Comparison of ENCODE assay signal across 16 cellular contexts in the genomic region with DNA sequence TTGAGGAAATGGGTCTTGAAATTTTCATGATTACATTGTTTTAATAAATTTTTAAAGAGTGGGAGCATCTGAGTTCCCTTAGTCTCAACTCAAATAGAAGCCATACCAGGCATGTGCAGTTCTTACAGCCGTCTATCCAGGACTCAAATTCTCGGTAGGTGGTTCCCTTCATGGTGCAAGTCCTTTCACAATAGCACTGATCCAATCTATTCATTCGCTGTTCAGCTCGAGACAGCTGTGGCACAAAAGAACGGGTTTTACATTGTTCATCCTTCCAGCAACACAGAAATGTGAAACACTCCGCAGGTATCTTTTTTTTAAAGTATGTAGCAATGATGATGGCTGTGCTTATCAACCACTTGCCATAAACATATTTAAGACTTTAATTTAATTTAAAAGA.
A peak's percentile ranks its signal among the peaks of the same experiment; 100 is the strongest.
DNase-seq lines count a peak whose midpoint lies in the region; ATAC-seq and TF ChIP-seq lines count a peak whose summit lies in the region.
"Had no signal": no experiment of that assay in that cellular context is flagged by ENCODE, and none has a peak within 500 bp of the region (broad histone marks: within the 10 kb centered on the region; RNA-seq: fewer than 3 reads in every experiment).

No MANE protein-coding gene starts in this region.

- intact Hi-C loops in MCF 10A (cut with micrococcal nuclease) = loop anchor here (10.0 kb wide), 1 partner anchor 761 kb away; no protein-coding TSS in a partner anchor

- H3K4me3 ChIP-seq in HAP-1 (no peak overlapping the region), neural progenitor cell (peak overlapping the region; percentile 20)
- no peak overlapping the region for H3K4me3 ChIP-seq in effector memory CD4-positive, alpha-beta T cell (ENCODE audit: insufficient read depth, low read depth, low read length, poor library complexity, severe bottlenecking)

- H3K27me3 ChIP-seq in HAP-1 (ENCODE audit: low read depth) (no peaks in the 10 kb centered on the region), neural progenitor cell (no peaks in the 10 kb centered on the region)
- H3K27me3 ChIP-seq in effector memory CD4-positive, alpha-beta T cell (replicated peaks; ENCODE audit: control insufficient read depth, insufficient read depth, low read length, poor library complexity, severe bottlenecking) = no peaks in the 10 kb centered on the region

- peaks cover 11% of the 10 kb centered on the region for H3F3A ChIP-seq in neural progenitor cell (ENCODE audit: low read depth)

- H3K4me3 Mint-ChIP-seq in brain (no peak overlapping the region), neural progenitor cell (peak overlapping the region; percentile 58), MCF 10A (ENCODE audit: unreplicated experiment) (no peak overlapping the region)
- H3K4me3 Mint-ChIP-seq: CD4-positive, alpha-beta memory T cell; IgD-negative memory B cell had no signal

- H3K79me2 ChIP-seq in neural progenitor cell (ENCODE audit: low read depth) = no peaks in the 10 kb centered on the region

- peak overlapping the region; percentile 85 for H3K27ac ChIP-seq in neural progenitor cell
- H3K27ac ChIP-seq in effector memory CD4-positive, alpha-beta T cell (ENCODE audit: insufficient read depth, low read length, poor library complexity, severe bottlenecking) = no peak overlapping the region
- H3K27ac ChIP-seq: C4-2B had no signal

- no TSS peak for BruUV-seq in MCF 10A (replicated peaks; lab: Mats Ljungman, UMichigan)

- H3K9me3 ChIP-seq in HAP-1 = no peaks in the 10 kb centered on the region
- H3K9me3 ChIP-seq in neural progenitor cell (ENCODE audit: low read depth) = no peaks in the 10 kb centered on the region
- no peaks in the 10 kb centered on the region for H3K9me3 ChIP-seq in effector memory CD4-positive, alpha-beta T cell (ENCODE audit: control insufficient read depth, low read length)

- no peaks in the 10 kb centered on the region for H3K36me3 ChIP-seq in HAP-1 (replicated peaks)
- peaks cover 20% of the 10 kb centered on the region for H3K36me3 ChIP-seq in neural progenitor cell
- H3K36me3 ChIP-seq in effector memory CD4-positive, alpha-beta T cell (ENCODE audit: control insufficient read depth, insufficient read depth, low read length) = peaks cover 4% of the 10 kb centered on the region

- DNase-seq in HAP-1 (ENCODE audit: low spot score in 2 of 2) = peak; percentile 32 to 55
- DNase-seq in neural progenitor cell (ENCODE audit: low spot score) = peak; percentile 91
- DNase-seq in effector memory CD4-positive, alpha-beta T cell = no peak
- no peak for DNase-seq in MCF 10A (ENCODE audit: unreplicated experiment)
- DNase-seq: AML-193; Calu3; CD4-positive, alpha-beta memory T cell; DMS79 treated with DMSO at 0.1 percent for 48 hours; GF-D8; GOT3; H7 had no signal

- POLR2A ChIA-PET in MCF 10A (lab: Yijun Ruan, JAX) = interaction anchor here (0.6 kb wide), 1 partner anchor 313 kb away, joined by 4 read pairs; no protein-coding TSS in a partner anchor

- peaks cover 17% of the 10 kb centered on the region for H3K4me1 Mint-ChIP-seq in brain
- H3K4me1 Mint-ChIP-seq in neural progenitor cell = peaks cover 35% of the 10 kb centered on the region
- H3K4me1 Mint-ChIP-seq in MCF 10A (ENCODE audit: insufficient read depth, unreplicated experiment) = no peaks in the 10 kb centered on the region
- H3K4me1 Mint-ChIP-seq: IgD-negative memory B cell had no signal

- CTCF ChIA-PET in MCF 10A (lab: Yijun Ruan, JAX) = interaction anchor here (1.7 kb wide), 1 partner anchor 14 kb away, joined by 4 read pairs; no protein-coding TSS in a partner anchor

- H3K4me2 ChIP-seq in neural progenitor cell = peak overlapping the region; percentile 72

- TF ChIP-seq CTCF in brain (conservative IDR thresholded peaks at IDR 0.05) (no peak), neural progenitor cell (IDR thresholded peaks at IDR 0.05) (no peak), MCF 10A (IDR thresholded peaks at IDR 0.05; ENCODE audit: unreplicated experiment) (no peak)

- H4K20me1 ChIP-seq in neural progenitor cell (ENCODE audit: low read depth) = no peaks in the 10 kb centered on the region

- no peak overlapping the region for H3K9ac ChIP-seq in neural progenitor cell

- peaks cover 10% of the 10 kb centered on the region; the same call in 1 of the 2 replicates for H3K4me1 ChIP-seq in HAP-1
- peaks cover 35% of the 10 kb centered on the region for H3K4me1 ChIP-seq in neural progenitor cell
- H3K4me1 ChIP-seq in effector memory CD4-positive, alpha-beta T cell (ENCODE audit: control insufficient read depth, insufficient read depth, low read length, poor library complexity, severe bottlenecking) = no peaks in the 10 kb centered on the region

- no peak overlapping the region for H2AFZ ChIP-seq in neural progenitor cell (replicated peaks)

- H3K27ac Mint-ChIP-seq in brain = peak overlapping the region in 3 of 5 experiments; percentile 42 to 91 (median 50)
- H3K27ac Mint-ChIP-seq in neural progenitor cell = peak overlapping the region; percentile 91
- H3K27ac Mint-ChIP-seq in MCF 10A (ENCODE audit: low read depth, unreplicated experiment) = no peak overlapping the region
- H3K27ac Mint-ChIP-seq: IgD-negative memory B cell had no signal

- H3K9me3 Mint-ChIP-seq in brain (peaks cover 2 to 10% (median 6%) of the 10 kb centered on the region in 5 experiments), neural progenitor cell (peaks cover 15% of the 10 kb centered on the region), MCF 10A (ENCODE audit: unreplicated experiment) (no peaks in the 10 kb centered on the region)

- ATAC-seq in GM21717 (IDR thresholded peaks at IDR 0.05; ENCODE audit: unreplicated experiment) = no peak
- ATAC-seq: HepG2 had no signal

- H3K36me3 Mint-ChIP-seq in brain = peaks cover 43% of the 10 kb centered on the region
- H3K36me3 Mint-ChIP-seq in neural progenitor cell = peaks cover 65% of the 10 kb centered on the region
- no peaks in the 10 kb centered on the region for H3K36me3 Mint-ChIP-seq in MCF 10A (ENCODE audit: insufficient read depth, unreplicated experiment)
- H3K36me3 Mint-ChIP-seq: IgD-negative memory B cell had no signal

- in situ Hi-C loops in HAP-1 (cut with MboI; ENCODE audit: low sequenced_read_pairs) = no loop called here

- H3K27me3 Mint-ChIP-seq in brain (no peaks in the 10 kb centered on the region), neural progenitor cell (ENCODE audit: insufficient read depth, low read depth) (peaks cover 5% of the 10 kb centered on the region), MCF 10A (ENCODE audit: insufficient read depth, unreplicated experiment) (peaks cover 60% of the 10 kb centered on the region)
- H3K27me3 Mint-ChIP-seq: CD4-positive, alpha-beta memory T cell; IgD-negative memory B cell had no signal

Comparison
In these comparisons a context has a peak if more than half of its experiments do, and no peak if none do; other contexts are left out.
1. DNase-seq: peak in HAP-1 (2 of 2) and neural progenitor cell (single experiment); none in effector memory CD4-positive, alpha-beta T cell (0 of 3) and MCF 10A (single experiment).